ENCODE assay signal across 12 cellular contexts in genomic region chr3:98778852-98779379, GRCh38. TPM values are rescaled to one million over a fixed set of nuclear protein-coding genes. Genes with fewer than 3 reads are reported as not detected.
DNase-seq lines count a peak whose midpoint lies in the region; ATAC-seq, FAIRE-seq and TF ChIP-seq lines count a peak whose summit lies in the region.
"Had no signal": no experiment of that assay in that cellular context is flagged by ENCODE, and none has a peak within 500 bp of the region (broad histone marks: within the 10 kb centered on the region; RNA-seq: fewer than 3 reads in every experiment).

No MANE protein-coding gene starts in this region.

- no peaks in the 10 kb centered on the region for H3K36me3 Mint-ChIP-seq in activated T-cell treated with anti-CD3 and anti-CD28 coated beads, Interleukin-2, amount 50 U/mL, for 72 hours (ENCODE audit: insufficient read depth in 2 of 2)

- no peaks in the 10 kb centered on the region for H3K9me3 Mint-ChIP-seq in activated T-cell treated with anti-CD3 and anti-CD28 coated beads, Interleukin-2, amount 50 U/mL, for 72 hours
- H3K9me3 Mint-ChIP-seq: brain had no signal

- H3K4me3 Mint-ChIP-seq in activated T-cell treated with anti-CD3 and anti-CD28 coated beads, Interleukin-2, amount 50 U/mL, for 72 hours, result peak overlapping the region; percentile 17 to 19
- H3K4me3 Mint-ChIP-seq: brain had no signal

- peak overlapping the region in 1 of 2 donors; percentile 13 for H3K9ac ChIP-seq in kidney (ENCODE audit: low read length in 2 of 2)

- no peak for TF ChIP-seq CTCF in kidney (IDR thresholded peaks at IDR 0.05; ENCODE audit: borderline replicate concordance, extremely low read depth, insufficient read depth)

- peaks cover 24% of the 10 kb centered on the region for H3K4me1 Mint-ChIP-seq in activated T-cell treated with anti-CD3 and anti-CD28 coated beads, Interleukin-2, amount 50 U/mL, for 72 hours (ENCODE audit: low read depth)

- H3K27ac ChIP-seq in kidney (ENCODE audit: low read depth in 2 of 2, low read length in 2 of 2), result peak overlapping the region; percentile 20 to 55

- peaks cover 22% of the 10 kb centered on the region for H3K27me3 Mint-ChIP-seq in activated T-cell treated with anti-CD3 and anti-CD28 coated beads, Interleukin-2, amount 50 U/mL, for 72 hours (ENCODE audit: low read depth)
- H3K27me3 Mint-ChIP-seq: brain had no signal

- ATAC-seq in activated T-cell treated with anti-CD3 and anti-CD28 coated beads, Interleukin-2, amount 50 U/mL, for 72 hours (replicated peaks in 1 of 2), result peak; percentile 68 to 77
- ATAC-seq in HG02588 (IDR thresholded peaks at IDR 0.05; ENCODE audit: unreplicated experiment) (no peak), GM18519 (IDR thresholded peaks at IDR 0.05; ENCODE audit: low FRiP score, unreplicated experiment) (no peak)
- ATAC-seq: Panc1 had no signal

- FAIRE-seq in kidney (lab: Jason Lieb, UNC) (no peak), urothelium cell line (lab: Jason Lieb, UNC) (peak; percentile 87)

- no peaks in the 10 kb centered on the region for H3K36me3 ChIP-seq in kidney (ENCODE audit: control insufficient read depth in 1 of 2, insufficient read depth in 2 of 2, low read length in 2 of 2)

- peak; percentile 10 to 24 for DNase-seq in activated T-cell treated with anti-CD3 and anti-CD28 coated beads, Interleukin-2, amount 50 U/mL, for 72 hours
- no peak for DNase-seq in activated T-cell treated with anti-CD3 and anti-CD28 coated beads for 4 hours
- DNase-seq in astrocyte of the hippocampus (ENCODE audit: low read depth, low spot score), result peak; percentile 71
- DNase-seq in kidney, result no peak
- DNase-seq in urothelium cell line (ENCODE audit: low spot score), result peak; percentile 61
- DNase-seq in NCI-H82 (lab: John Stamatoyannopoulos, UW), result no peak
- DNase-seq: stimulated activated CD4-positive, alpha-beta T cell treated with anti-CD3 and anti-CD28 coated beads, Interleukin-2, amount 100 ng/mL, for 24 hours had no signal

- peaks cover 11 to 21% of the 10 kb centered on the region in 2 donors for H3K4me1 ChIP-seq in kidney (ENCODE audit: control insufficient read depth in 1 of 2, insufficient read depth in 1 of 2, low read depth in 1 of 2, low read length in 2 of 2)

- intact Hi-C loops in kidney (cut with DNase I), result no loop called here

- no peaks in the 10 kb centered on the region for H3K9me3 ChIP-seq in kidney (ENCODE audit: control insufficient read depth in 1 of 2, low read length in 2 of 2)

- H3K27ac Mint-ChIP-seq in activated T-cell treated with anti-CD3 and anti-CD28 coated beads, Interleukin-2, amount 50 U/mL, for 72 hours, result no peak overlapping the region

- no peak overlapping the region for H3K4me3 ChIP-seq in kidney (ENCODE audit: low read length in 2 of 2)

RNA-seq across cellular contexts. Expression of gene ST3GAL6, which starts 15.8 kb away (rescaled TPM):
- 1 to 10 TPM in 1 of 2 donors, under 1 TPM in 1; 0.07 to 1.5 TPM for total RNA-seq in activated T-cell treated with anti-CD3 and anti-CD28 coated beads, Interleukin-2, amount 50 U/mL, for 72 hours
- total RNA-seq in kidney, result 10.7 TPM
- 20.8 TPM for polyA plus RNA-seq in kidney (ENCODE audit: insufficient read depth, low read depth, low replicate concordance)
- polyA plus RNA-seq: BJ had no signal

Comparison
In these comparisons a context has a peak if more than half of its experiments do, and no peak if none do; other contexts are left out.
1. DNase-seq: peak in activated T-cell treated with anti-CD3 and anti-CD28 coated beads, Interleukin-2, amount 50 U/mL, for 72 hours (2 of 2), astrocyte of the hippocampus (single experiment) and urothelium cell line (single experiment); none in activated T-cell treated with anti-CD3 and anti-CD28 coated beads for 4 hours (single experiment), kidney (single experiment) and NCI-H82 (single experiment).
2. ATAC-seq: peak in activated T-cell treated with anti-CD3 and anti-CD28 coated beads, Interleukin-2, amount 50 U/mL, for 72 hours (2 of 2); none in HG02588 (single experiment) and GM18519 (single experiment).